20 cellular contexts compared by ENCODE assay signal in the genomic region with DNA sequence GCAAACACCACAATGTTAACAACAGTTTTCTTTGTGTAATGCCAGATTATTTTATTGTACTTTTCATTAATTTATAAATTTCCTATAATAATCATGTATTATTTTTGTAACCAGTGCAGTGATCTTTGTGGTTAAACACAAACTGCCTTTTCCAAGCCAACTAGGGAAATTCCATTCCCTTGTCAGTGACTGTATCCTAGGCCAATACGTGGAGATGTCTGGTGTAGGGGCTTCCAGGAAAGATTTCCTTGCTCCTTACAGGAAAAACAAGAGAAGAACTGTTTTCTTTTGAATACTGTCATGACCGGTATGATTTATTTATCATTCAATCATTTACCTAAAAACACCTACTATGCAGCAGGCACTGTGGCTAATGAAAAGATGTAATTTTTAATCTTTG.
"Had no signal": no experiment of that assay in that cellular context is flagged by ENCODE, and none has a peak within 500 bp of the region (broad histone marks: within the 10 kb centered on the region; RNA-seq: fewer than 3 reads in every experiment).

No MANE protein-coding gene starts in this region.

- H3K27me3 ChIP-seq: ascending aorta, right lobe of liver had no signal

- DNase-seq: activated CD4-positive, alpha-beta T cell treated with anti-CD3 and anti-CD28 coated beads, Interleukin-2, amount 10 ng/mL, durations not matched to agents 7 days and 5 days; activated naive CD4-positive, alpha-beta T cell treated with anti-CD3 and anti-CD28 coated beads for 36 hours; activated naive CD8-positive, alpha-beta T cell treated with anti-CD3 and anti-CD28 coated beads, Interleukin-2, amount 50 U/mL, for 24 hours; caudate nucleus; effector CD4-positive, alpha-beta T cell; hypothalamus; kidney; left ventricle myocardium superior; mesendoderm; nephron progenitor cell; occipital lobe; right lobe of liver; stimulated activated naive CD8-positive, alpha-beta T cell treated with anti-CD3 and anti-CD28 coated beads, Interleukin-15, Interleukin-2, amounts not matched to agents 100 U/mL and 50 U/mL, for 24 hours; SW 1271; trophoblast cell had no signal

- H3K4me1 ChIP-seq: ascending aorta had no signal

- H3K36me3 ChIP-seq: ascending aorta, right lobe of liver had no signal

- H3K27ac ChIP-seq: ascending aorta, coronary artery, right lobe of liver had no signal

- H3K9me3 ChIP-seq: right lobe of liver had no signal

- H3K4me1 Mint-ChIP-seq: activated T-helper 17 cell treated with anti-CD3 and anti-CD28 coated beads, Interleukin-2, amount 50 U/mL, for 72 hours; nephron progenitor cell had no signal

- H3K27me3 Mint-ChIP-seq: activated CD4-positive, alpha-beta T cell treated with anti-CD3 and anti-CD28 coated beads, Interleukin-2, amount 10 ng/mL, durations not matched to agents 7 days and 5 days; activated naive CD8-positive, alpha-beta T cell treated with anti-CD3 and anti-CD28 coated beads, Interleukin-2, amount 50 U/mL, for 24 hours; activated T-helper 17 cell treated with anti-CD3 and anti-CD28 coated beads, Interleukin-2, amount 50 U/mL, for 72 hours; progenitor cell of endocrine pancreas had no signal

- H3K4me3 ChIP-seq: ascending aorta, coronary artery, right lobe of liver had no signal

- H3K4me3 Mint-ChIP-seq: activated CD4-positive, alpha-beta T cell treated with anti-CD3 and anti-CD28 coated beads, Interleukin-2, amount 10 ng/mL, durations not matched to agents 7 days and 5 days; activated naive CD4-positive, alpha-beta T cell treated with anti-CD3 and anti-CD28 coated beads for 36 hours; activated naive CD8-positive, alpha-beta T cell treated with anti-CD3 and anti-CD28 coated beads, Interleukin-2, amount 50 U/mL, for 24 hours; activated T-helper 17 cell treated with anti-CD3 and anti-CD28 coated beads, Interleukin-2, amount 50 U/mL, for 72 hours; nephron progenitor cell had no signal

- H3K27ac Mint-ChIP-seq: activated CD4-positive, alpha-beta T cell treated with anti-CD3 and anti-CD28 coated beads, Interleukin-2, amount 10 ng/mL, durations not matched to agents 7 days and 5 days; activated naive CD4-positive, alpha-beta T cell treated with anti-CD3 and anti-CD28 coated beads for 36 hours; activated naive CD8-positive, alpha-beta T cell treated with anti-CD3 and anti-CD28 coated beads, Interleukin-2, amount 50 U/mL, for 24 hours; activated T-helper 17 cell treated with anti-CD3 and anti-CD28 coated beads, Interleukin-2, amount 50 U/mL, for 72 hours; nephron progenitor cell; progenitor cell of endocrine pancreas had no signal

- H3K9me3 Mint-ChIP-seq: activated T-helper 17 cell treated with anti-CD3 and anti-CD28 coated beads, Interleukin-2, amount 50 U/mL, for 72 hours had no signal

- FAIRE-seq: kidney, TTC549 had no signal

- ATAC-seq: activated naive CD8-positive, alpha-beta T cell treated with anti-CD3 and anti-CD28 coated beads, Interleukin-2, amount 50 U/mL, for 24 hours; activated T-helper 17 cell treated with anti-CD3 and anti-CD28 coated beads, Interleukin-2, amount 50 U/mL, for 72 hours; left ventricle myocardium superior; stimulated activated naive CD8-positive, alpha-beta T cell treated with anti-CD3 and anti-CD28 coated beads, Interleukin-15, Interleukin-2, amounts not matched to agents 100 U/mL and 50 U/mL, for 24 hours had no signal
